1 cellular context compared by ENCODE assay signal in genomic region chr17:68937890-68938514, GRCh38.
TF ChIP-seq lines count a peak whose summit lies in the region.

No MANE protein-coding gene starts in this region.

TF ChIP-seq in HepG2, 621 proteins besides CTCF, POLR2A, EP300 and RAD21 (continued from another document and continues in another):
- TF ChIP-seq, protein P1, sequence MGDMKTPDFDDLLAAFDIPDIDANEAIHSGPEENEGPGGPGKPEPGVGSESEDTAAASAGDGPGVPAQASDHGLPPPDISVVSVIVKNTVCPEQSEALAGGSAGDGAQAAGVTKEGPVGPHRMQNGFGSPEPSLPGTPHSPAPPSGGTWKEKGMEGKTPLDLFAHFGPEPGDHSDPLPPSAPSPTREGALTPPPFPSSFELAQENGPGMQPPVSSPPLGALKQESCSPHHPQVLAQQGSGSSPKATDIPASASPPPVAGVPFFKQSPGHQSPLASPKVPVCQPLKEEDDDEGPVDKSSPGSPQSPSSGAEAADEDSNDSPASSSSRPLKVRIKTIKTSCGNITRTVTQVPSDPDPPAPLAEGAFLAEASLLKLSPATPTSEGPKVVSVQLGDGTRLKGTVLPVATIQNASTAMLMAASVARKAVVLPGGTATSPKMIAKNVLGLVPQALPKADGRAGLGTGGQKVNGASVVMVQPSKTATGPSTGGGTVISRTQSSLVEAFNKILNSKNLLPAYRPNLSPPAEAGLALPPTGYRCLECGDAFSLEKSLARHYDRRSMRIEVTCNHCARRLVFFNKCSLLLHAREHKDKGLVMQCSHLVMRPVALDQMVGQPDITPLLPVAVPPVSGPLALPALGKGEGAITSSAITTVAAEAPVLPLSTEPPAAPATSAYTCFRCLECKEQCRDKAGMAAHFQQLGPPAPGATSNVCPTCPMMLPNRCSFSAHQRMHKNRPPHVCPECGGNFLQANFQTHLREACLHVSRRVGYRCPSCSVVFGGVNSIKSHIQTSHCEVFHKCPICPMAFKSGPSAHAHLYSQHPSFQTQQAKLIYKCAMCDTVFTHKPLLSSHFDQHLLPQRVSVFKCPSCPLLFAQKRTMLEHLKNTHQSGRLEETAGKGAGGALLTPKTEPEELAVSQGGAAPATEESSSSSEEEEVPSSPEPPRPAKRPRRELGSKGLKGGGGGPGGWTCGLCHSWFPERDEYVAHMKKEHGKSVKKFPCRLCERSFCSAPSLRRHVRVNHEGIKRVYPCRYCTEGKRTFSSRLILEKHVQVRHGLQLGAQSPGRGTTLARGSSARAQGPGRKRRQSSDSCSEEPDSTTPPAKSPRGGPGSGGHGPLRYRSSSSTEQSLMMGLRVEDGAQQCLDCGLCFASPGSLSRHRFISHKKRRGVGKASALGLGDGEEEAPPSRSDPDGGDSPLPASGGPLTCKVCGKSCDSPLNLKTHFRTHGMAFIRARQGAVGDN (CRISPR knock-in tag; IDR thresholded peaks at IDR 0.05): no peak
- TF ChIP-seq FOXJ3 (CRISPR knock-in tag; IDR thresholded peaks at IDR 0.05; ENCODE audit: borderline replicate concordance) (peak; percentile 76; the same call in 1 of the 2 replicates), RXRB (CRISPR knock-in tag; IDR thresholded peaks at IDR 0.05; ENCODE audit: borderline replicate concordance) (peak; percentile 61; the same call in 1 of the 2 replicates), MTF2 (CRISPR knock-in tag; IDR thresholded peaks at IDR 0.05; ENCODE audit: borderline replicate concordance) (no peak), CHD4 (IDR thresholded peaks at IDR 0.05; ENCODE audit: borderline replicate concordance, low read length) (peak; percentile 26; the same call in 1 of the 2 replicates), FOXA3 (CRISPR knock-in tag; IDR thresholded peaks at IDR 0.05) (peak; percentile 53; the same call in 1 of the 2 replicates), ZSCAN5A (CRISPR knock-in tag; IDR thresholded peaks at IDR 0.05; ENCODE audit: borderline replicate concordance) (0 out of 2 replicates have a peak, but pooled peaks have one; percentile 25), ZNF260 (CRISPR knock-in tag; IDR thresholded peaks at IDR 0.05; ENCODE audit: borderline replicate concordance, low read depth) (no peak), SATB2 (CRISPR knock-in tag; IDR thresholded peaks at IDR 0.05) (0 out of 2 replicates have a peak, but pooled peaks have one; percentile 38), PHF21A (CRISPR knock-in tag; IDR thresholded peaks at IDR 0.05) (peak; percentile 28; the same call in 1 of the 2 replicates), NR2C2 (CRISPR knock-in tag; IDR thresholded peaks at IDR 0.05; ENCODE audit: borderline replicate concordance) (0 out of 2 replicates have a peak, but pooled peaks have one; percentile 10), MIER3 (CRISPR knock-in tag; IDR thresholded peaks at IDR 0.05; ENCODE audit: borderline replicate concordance) (0 out of 2 replicates have a peak, but pooled peaks have one; percentile 38), ZBTB20 (CRISPR knock-in tag; IDR thresholded peaks at IDR 0.05; ENCODE audit: borderline replicate concordance, low read depth) (peak; percentile 40; the same call in 1 of the 2 replicates), SAFB2 (CRISPR knock-in tag; IDR thresholded peaks at IDR 0.05; ENCODE audit: borderline replicate concordance, low read depth) (no peak), NCOR1 (IDR thresholded peaks at IDR 0.05; ENCODE audit: borderline replicate concordance, low read length) (peak; percentile 81), BRD4 (CRISPR knock-in tag; IDR thresholded peaks at IDR 0.05) (0 out of 2 replicates have a peak, but pooled peaks have one; percentile 64), POLR2AphosphoS5 (IDR thresholded peaks at IDR 0.05; ENCODE audit: low read depth, low read length) (peak; percentile 60), TP53 (CRISPR knock-in tag; conservative IDR thresholded peaks at IDR 0.05) (no peak), ZSCAN30 (CRISPR knock-in tag; IDR thresholded peaks at IDR 0.05) (0 out of 2 replicates have a peak, but pooled peaks have one; percentile 27), NFYC (CRISPR knock-in tag; IDR thresholded peaks at IDR 0.05) (no peak), FIP1L1 (IDR thresholded peaks at IDR 0.05; ENCODE audit: borderline replicate concordance, insufficient read depth, low read depth, low read length) (no peak), ESRRA (CRISPR knock-in tag; IDR thresholded peaks at IDR 0.05; ENCODE audit: low read depth) (peak; percentile 29; the same call in 1 of the 2 replicates), POGZ (CRISPR knock-in tag; IDR thresholded peaks at IDR 0.05) (peak; percentile 90), ZNF644 (CRISPR knock-in tag; IDR thresholded peaks at IDR 0.05; ENCODE audit: low read depth) (peak; percentile 94), KAT2B (IDR thresholded peaks at IDR 0.05; ENCODE audit: borderline replicate concordance, low read depth, low read length) (no peak), MED13 (CRISPR knock-in tag; IDR thresholded peaks at IDR 0.05) (no peak), IRF2 (CRISPR knock-in tag; IDR thresholded peaks at IDR 0.05) (peak; percentile 37; the same call in 1 of the 2 replicates), MEF2D (CRISPR knock-in tag; IDR thresholded peaks at IDR 0.05) (peak; percentile 41; the same call in 1 of the 2 replicates), HDAC2 (CRISPR knock-in tag; IDR thresholded peaks at IDR 0.05) (0 out of 2 replicates have a peak, but pooled peaks have one; percentile 34), ZNF362 (CRISPR knock-in tag; IDR thresholded peaks at IDR 0.05; ENCODE audit: borderline replicate concordance) (peak; percentile 91), ZNF616 (CRISPR knock-in tag; IDR thresholded peaks at IDR 0.05; ENCODE audit: low read depth) (no peak), REPIN1 (CRISPR knock-in tag; IDR thresholded peaks at IDR 0.05; ENCODE audit: borderline replicate concordance, low read depth) (peak; percentile 59; the same call in 1 of the 2 replicates), ZSCAN20 (CRISPR knock-in tag; IDR thresholded peaks at IDR 0.05; ENCODE audit: borderline replicate concordance) (peak; percentile 100), KMT2B (CRISPR knock-in tag; IDR thresholded peaks at IDR 0.05) (0 out of 2 replicates have a peak, but pooled peaks have one; percentile 46), CCAR2 (optimal IDR thresholded peaks at IDR 0.05; ENCODE audit: low read depth, low read length) (no peak), SOX6 (IDR thresholded peaks at IDR 0.05) (no peak), SOX6 (CRISPR knock-in tag; IDR thresholded peaks at IDR 0.05) (peak; percentile 45; the same call in 1 of the 2 replicates), GATAD2A (CRISPR knock-in tag; IDR thresholded peaks at IDR 0.05) (peak; percentile 77), CREM (IDR thresholded peaks at IDR 0.05) (peak; percentile 55; the same call in 1 of the 2 replicates), CREM (CRISPR knock-in tag; IDR thresholded peaks at IDR 0.05) (no peak), ASH2L (IDR thresholded peaks at IDR 0.05; ENCODE audit: insufficient read length, low read depth, low read length) (peak; percentile 71), ZNF124 (CRISPR knock-in tag; IDR thresholded peaks at IDR 0.05) (0 out of 2 replicates have a peak, but pooled peaks have one; percentile 11), RFXAP (CRISPR knock-in tag; IDR thresholded peaks at IDR 0.05; ENCODE audit: borderline replicate concordance) (peak; percentile 60; the same call in 1 of the 2 replicates), ZBTB39 (CRISPR knock-in tag; IDR thresholded peaks at IDR 0.05) (0 out of 2 replicates have a peak, but pooled peaks have one; percentile 27), ZFP37 (CRISPR knock-in tag; IDR thresholded peaks at IDR 0.05; ENCODE audit: borderline replicate concordance) (0 out of 2 replicates have a peak, but pooled peaks have one; percentile 39), PCBP2 (optimal IDR thresholded peaks at IDR 0.05; ENCODE audit: low read depth, low read length, poor library complexity, severe bottlenecking) (no peak), ZNF292 (CRISPR knock-in tag; IDR thresholded peaks at IDR 0.05; ENCODE audit: borderline replicate concordance, low read depth) (peak; percentile 19; the same call in 1 of the 2 replicates)
- TF ChIP-seq, protein P2, sequence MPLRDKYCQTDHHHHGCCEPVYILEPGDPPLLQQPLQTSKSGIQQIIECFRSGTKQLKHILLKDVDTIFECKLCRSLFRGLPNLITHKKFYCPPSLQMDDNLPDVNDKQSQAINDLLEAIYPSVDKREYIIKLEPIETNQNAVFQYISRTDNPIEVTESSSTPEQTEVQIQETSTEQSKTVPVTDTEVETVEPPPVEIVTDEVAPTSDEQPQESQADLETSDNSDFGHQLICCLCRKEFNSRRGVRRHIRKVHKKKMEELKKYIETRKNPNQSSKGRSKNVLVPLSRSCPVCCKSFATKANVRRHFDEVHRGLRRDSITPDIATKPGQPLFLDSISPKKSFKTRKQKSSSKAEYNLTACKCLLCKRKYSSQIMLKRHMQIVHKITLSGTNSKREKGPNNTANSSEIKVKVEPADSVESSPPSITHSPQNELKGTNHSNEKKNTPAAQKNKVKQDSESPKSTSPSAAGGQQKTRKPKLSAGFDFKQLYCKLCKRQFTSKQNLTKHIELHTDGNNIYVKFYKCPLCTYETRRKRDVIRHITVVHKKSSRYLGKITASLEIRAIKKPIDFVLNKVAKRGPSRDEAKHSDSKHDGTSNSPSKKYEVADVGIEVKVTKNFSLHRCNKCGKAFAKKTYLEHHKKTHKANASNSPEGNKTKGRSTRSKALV (CRISPR knock-in tag; IDR thresholded peaks at IDR 0.05): 0 out of 2 replicates have a peak, but pooled peaks have one; percentile 47
- TF ChIP-seq, protein P3, sequence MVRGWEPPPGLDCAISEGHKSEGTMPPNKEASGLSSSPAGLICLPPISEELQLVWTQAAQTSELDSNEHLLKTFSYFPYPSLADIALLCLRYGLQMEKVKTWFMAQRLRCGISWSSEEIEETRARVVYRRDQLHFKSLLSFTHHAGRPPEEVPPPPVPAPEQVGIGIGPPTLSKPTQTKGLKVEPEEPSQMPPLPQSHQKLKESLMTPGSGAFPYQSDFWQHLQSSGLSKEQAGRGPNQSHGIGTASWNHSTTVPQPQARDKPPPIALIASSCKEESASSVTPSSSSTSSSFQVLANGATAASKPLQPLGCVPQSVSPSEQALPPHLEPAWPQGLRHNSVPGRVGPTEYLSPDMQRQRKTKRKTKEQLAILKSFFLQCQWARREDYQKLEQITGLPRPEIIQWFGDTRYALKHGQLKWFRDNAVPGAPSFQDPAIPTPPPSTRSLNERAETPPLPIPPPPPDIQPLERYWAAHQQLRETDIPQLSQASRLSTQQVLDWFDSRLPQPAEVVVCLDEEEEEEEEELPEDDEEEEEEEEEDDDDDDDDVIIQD (CRISPR knock-in tag; IDR thresholded peaks at IDR 0.05; ENCODE audit: low read depth): peak; percentile 90; the same call in 1 of the 2 replicates
- TF ChIP-seq, protein P4, sequence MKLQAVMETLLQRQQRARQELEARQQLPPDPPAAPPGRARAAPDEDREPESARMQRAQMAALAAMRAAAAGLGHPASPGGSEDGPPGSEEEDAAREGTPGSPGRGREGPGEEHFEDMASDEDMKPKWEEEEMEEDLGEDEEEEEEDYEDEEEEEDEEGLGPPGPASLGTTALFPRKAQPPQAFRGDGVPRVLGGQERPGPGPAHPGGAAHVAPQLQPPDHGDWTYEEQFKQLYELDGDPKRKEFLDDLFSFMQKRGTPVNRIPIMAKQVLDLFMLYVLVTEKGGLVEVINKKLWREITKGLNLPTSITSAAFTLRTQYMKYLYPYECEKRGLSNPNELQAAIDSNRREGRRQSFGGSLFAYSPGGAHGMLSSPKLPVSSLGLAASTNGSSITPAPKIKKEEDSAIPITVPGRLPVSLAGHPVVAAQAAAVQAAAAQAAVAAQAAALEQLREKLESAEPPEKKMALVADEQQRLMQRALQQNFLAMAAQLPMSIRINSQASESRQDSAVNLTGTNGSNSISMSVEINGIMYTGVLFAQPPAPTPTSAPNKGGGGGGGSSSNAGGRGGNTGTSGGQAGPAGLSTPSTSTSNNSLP (IDR thresholded peaks at IDR 0.05; ENCODE audit: low read depth, low read length): peak; percentile 92
- TF ChIP-seq, protein P5, sequence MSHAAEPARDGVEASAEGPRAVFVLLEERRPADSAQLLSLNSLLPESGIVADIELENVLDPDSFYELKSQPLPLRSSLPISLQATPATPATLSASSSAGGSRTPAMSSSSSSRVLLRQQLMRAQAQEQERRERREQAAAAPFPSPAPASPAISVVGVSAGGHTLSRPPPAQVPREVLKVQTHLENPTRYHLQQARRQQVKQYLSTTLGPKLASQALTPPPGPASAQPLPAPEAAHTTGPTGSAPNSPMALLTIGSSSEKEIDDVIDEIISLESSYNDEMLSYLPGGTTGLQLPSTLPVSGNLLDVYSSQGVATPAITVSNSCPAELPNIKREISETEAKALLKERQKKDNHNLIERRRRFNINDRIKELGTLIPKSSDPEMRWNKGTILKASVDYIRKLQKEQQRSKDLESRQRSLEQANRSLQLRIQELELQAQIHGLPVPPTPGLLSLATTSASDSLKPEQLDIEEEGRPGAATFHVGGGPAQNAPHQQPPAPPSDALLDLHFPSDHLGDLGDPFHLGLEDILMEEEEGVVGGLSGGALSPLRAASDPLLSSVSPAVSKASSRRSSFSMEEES (CRISPR knock-in tag; IDR thresholded peaks at IDR 0.05): 0 out of 2 replicates have a peak, but pooled peaks have one; percentile 26
